ENCODE assay signal across 1 cellular context in the genomic region with DNA sequence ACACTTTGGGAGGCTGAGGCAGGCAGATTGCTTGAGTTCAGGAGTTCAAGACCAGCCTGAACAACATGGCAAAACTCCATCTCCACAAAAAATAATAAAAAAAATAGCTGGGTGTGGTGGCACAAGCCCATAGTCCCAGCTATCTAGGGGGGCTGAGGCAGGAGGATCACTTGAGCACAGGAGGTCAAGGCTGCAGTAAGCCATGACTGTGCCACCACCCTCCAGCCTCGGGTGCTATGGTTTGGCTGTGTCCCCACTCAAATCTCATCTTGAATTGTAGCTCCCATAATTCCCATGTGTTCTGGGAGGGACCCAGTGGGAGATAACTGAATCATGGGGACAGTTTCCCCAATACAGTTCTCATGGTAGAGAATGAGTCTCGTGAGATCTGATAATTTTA. TPM values are rescaled to one million over a fixed set of nuclear protein-coding genes. Genes with fewer than 3 reads are reported as not detected.
"Had no signal": no experiment of that assay in that cellular context is flagged by ENCODE, and none has a peak within 500 bp of the region (broad histone marks: within the 10 kb centered on the region; RNA-seq: fewer than 3 reads in every experiment).

No MANE protein-coding gene starts in this region.

RNA-seq across cellular contexts. Expression of gene CPAMD8, which starts 44.0 kb away (rescaled TPM):
- total RNA-seq: myocyte had no signal
